In genomic region chr14:91012050-91012449, GRCh38 we compare ENCODE assay signal across 16 cellular contexts. TPM values are rescaled to one million over a fixed set of nuclear protein-coding genes. Genes with fewer than 3 reads are reported as not detected.
DNase-seq lines count a peak whose midpoint lies in the region; ATAC-seq, FAIRE-seq and TF ChIP-seq lines count a peak whose summit lies in the region.
"Had no signal": no experiment of that assay in that cellular context is flagged by ENCODE, and none has a peak within 500 bp of the region (broad histone marks: within the 10 kb centered on the region; RNA-seq: fewer than 3 reads in every experiment).

No MANE protein-coding gene starts in this region.

- H3K9me2 ChIP-seq in Karpas-422 (replicated peaks; ENCODE audit: insufficient read depth, low read length) = no peaks in the 10 kb centered on the region

- H3K4me1 ChIP-seq in OCI-LY3 (ENCODE audit: low read length) (peaks cover 72% of the 10 kb centered on the region), gastroesophageal sphincter (peaks cover 10 to 88% (median 25%) of the 10 kb centered on the region in 3 donors), spleen (peaks cover 16 to 70% (median 53%) of the 10 kb centered on the region in 6 donors), Karpas-422 (ENCODE audit: low read length) (peaks cover 24% of the 10 kb centered on the region)

- ATAC-seq in gastroesophageal sphincter = no peak
- no peak for ATAC-seq in GM19023 (IDR thresholded peaks at IDR 0.05; ENCODE audit: unreplicated experiment)

- H3K9me3 ChIP-seq in OCI-LY3 (ENCODE audit: insufficient read depth, low read length) = no peaks in the 10 kb centered on the region
- H3K9me3 ChIP-seq in gastroesophageal sphincter = no peaks in the 10 kb centered on the region
- no peaks in the 10 kb centered on the region for H3K9me3 ChIP-seq in spleen
- no peaks in the 10 kb centered on the region for H3K9me3 ChIP-seq in Karpas-422 (ENCODE audit: low read length)

- intact Hi-C loops in spleen (cut with DNase I; ENCODE audit: low total_unique reads) = no loop called here

- no peaks in the 10 kb centered on the region for H4K20me1 ChIP-seq in OCI-LY3 (ENCODE audit: insufficient read depth, low read length)
- H4K20me1 ChIP-seq in Karpas-422 (ENCODE audit: insufficient read depth, low read depth, low read length) = peaks cover 72% of the 10 kb centered on the region

- peaks cover 5% of the 10 kb centered on the region for H3K4me1 Mint-ChIP-seq in mesothelial cell of epicardium

- H2AFZ ChIP-seq in OCI-LY3 (ENCODE audit: low read depth, low read length) = no peak overlapping the region
- H2AFZ ChIP-seq in Karpas-422 (ENCODE audit: low read length) = no peak overlapping the region
- H2AFZ ChIP-seq: PC-9 had no signal

- TF ChIP-seq POLR2A in gastroesophageal sphincter (IDR thresholded peaks at IDR 0.05) = no peak
- TF ChIP-seq POLR2A in spleen (IDR thresholded peaks at IDR 0.05) = no peak

- H3K9ac ChIP-seq in OCI-LY3 (ENCODE audit: low read length) = peak overlapping the region; percentile 86
- no peak overlapping the region for H3K9ac ChIP-seq in Karpas-422 (ENCODE audit: low read length)

- H3K4me3 Mint-ChIP-seq in mesothelial cell of epicardium = no peak overlapping the region

- FAIRE-seq in A204.1 (lab: Jason Lieb, UNC) = peak; percentile 6
- FAIRE-seq: H54 had no signal

- H3K36me3 Mint-ChIP-seq in mesothelial cell of epicardium = no peaks in the 10 kb centered on the region

- no peaks in the 10 kb centered on the region for H3K9me3 Mint-ChIP-seq in mesothelial cell of epicardium

- H3K27me3 ChIP-seq in OCI-LY3 (ENCODE audit: low read depth, low read length) (no peaks in the 10 kb centered on the region), gastroesophageal sphincter (no peaks in the 10 kb centered on the region), spleen (replicated peaks in 1 of 7) (no peaks in the 10 kb centered on the region), Karpas-422 (ENCODE audit: low read length) (no peaks in the 10 kb centered on the region)

- no peak overlapping the region for H3K27ac Mint-ChIP-seq in mesothelial cell of epicardium

- H3K27ac ChIP-seq in OCI-LY3 (ENCODE audit: low read length) (peak overlapping the region; percentile 95), gastroesophageal sphincter (peak overlapping the region; percentile 65 to 75 (median 70)), spleen (peak overlapping the region in 5 of 8 donors; percentile 3 to 86 (median 81)), Karpas-422 (ENCODE audit: low read length) (no peak overlapping the region)
- H3K27ac ChIP-seq: C4-2B, PC-9, SK-N-MC had no signal

- no peaks in the 10 kb centered on the region for H3K36me3 ChIP-seq in OCI-LY3 (replicated peaks; ENCODE audit: low read depth, low read length)
- no peaks in the 10 kb centered on the region for H3K36me3 ChIP-seq in gastroesophageal sphincter
- no peaks in the 10 kb centered on the region for H3K36me3 ChIP-seq in spleen
- H3K36me3 ChIP-seq in Karpas-422 (ENCODE audit: insufficient read depth, low read length) = no peaks in the 10 kb centered on the region

- no peak for TF ChIP-seq EP300 in gastroesophageal sphincter (IDR thresholded peaks at IDR 0.05)

- WGBS in gastroesophageal sphincter (ENCODE audit: low coverage in 1 of 2), 2 donors = 26 to 55% methylated on average over 2 of the region's 2 CpGs
- whole genome bisulfite sequencing in spleen, 5 donors = 66 to 84% (median 76%) methylated on average over 2 of the region's 2 CpGs

- no peaks in the 10 kb centered on the region for H3K27me3 Mint-ChIP-seq in mesothelial cell of epicardium (ENCODE audit: low read depth)

- H3K4me2 ChIP-seq in OCI-LY3 (ENCODE audit: low read length) (peak overlapping the region; percentile 77), Karpas-422 (ENCODE audit: low read depth, low read length, poor library complexity, severe bottlenecking) (no peak overlapping the region)
- H3K4me2 ChIP-seq: PC-9 had no signal

- peak overlapping the region; percentile 51 for H3K4me3 ChIP-seq in OCI-LY3 (ENCODE audit: low read length)
- H3K4me3 ChIP-seq in gastroesophageal sphincter = peak overlapping the region; percentile 8 to 34
- peak overlapping the region in 1 of 8 donors; percentile 0 for H3K4me3 ChIP-seq in spleen
- no peak overlapping the region for H3K4me3 ChIP-seq in Karpas-422 (ENCODE audit: low read length)
- H3K4me3 ChIP-seq: PC-9, SK-N-MC had no signal

- peaks cover 43% of the 10 kb centered on the region for H3K79me2 ChIP-seq in OCI-LY3 (ENCODE audit: low read length)
- H3K79me2 ChIP-seq in Karpas-422 (ENCODE audit: low read length) = no peaks in the 10 kb centered on the region

- DNase-seq in spleen = no peak
- DNase-seq in Karpas-422 = no peak
- no peak for DNase-seq in COR-L47 (lab: John Stamatoyannopoulos, UW)
- DNase-seq in mesothelial cell of epicardium (ENCODE audit: low spot score in 2 of 2, unreplicated experiment in 2 of 2) = no peak
- DNase-seq: DMS79, KG1, NCI-H1092, NCI-H446, PC-9 had no signal

- TF ChIP-seq CTCF in OCI-LY3 (IDR thresholded peaks at IDR 0.05; ENCODE audit: low read depth, low read length) (no peak), gastroesophageal sphincter (IDR thresholded peaks at IDR 0.05) (no peak), spleen (IDR thresholded peaks at IDR 0.05 in 8 of 11, conservative IDR thresholded peaks at IDR 0.05 in 3 of 11) (no peak), mesothelial cell of epicardium (IDR thresholded peaks at IDR 0.05; ENCODE audit: unreplicated experiment) (no peak)

RNA-seq across cellular contexts. Expression of gene RPS6KA5, which starts 48.4 kb away (rescaled TPM):
- total RNA-seq in gastroesophageal sphincter = 10 to 100 TPM; 30.8 to 48.6 (median 36.6) TPM
- 10 to 100 TPM in 4 of 7 donors, 1 to 10 TPM in 3; 8.2 to 17.8 (median 14.6) TPM for total RNA-seq in spleen
- 1 to 10 TPM; 1.4 to 2.5 (median 1.7) TPM for polyA plus RNA-seq in spleen
- total RNA-seq in Karpas-422 (2014; rRNA removed; shearing (Covaris generic); ENCODE audit: low replicate concordance) = 5.5 and 7.8 TPM in 2 replicates
- total RNA-seq in mesothelial cell of epicardium = 11.0 to 12.8 TPM (median 11.8 TPM) in 3 replicates
